8 cellular contexts compared by ENCODE assay signal in genomic region chr1:30748098-30748698, GRCh38. TPM values are rescaled to one million over a fixed set of nuclear protein-coding genes. Genes with fewer than 3 reads are reported as not detected.
A peak's percentile ranks its signal among the peaks of the same experiment; 100 is the strongest.
DNase-seq lines count a peak whose midpoint lies in the region; ATAC-seq and TF ChIP-seq lines count a peak whose summit lies in the region.

No MANE protein-coding gene starts in this region.

- no peaks in the 10 kb centered on the region for H3K9me3 ChIP-seq in psoas muscle

- H3K27ac ChIP-seq in psoas muscle: no peak overlapping the region

- no peaks in the 10 kb centered on the region for H3K4me1 ChIP-seq in psoas muscle

- in situ Hi-C loops in GM13977 (cut with MboI; ENCODE audit: low pct_unique_long_range_greater_than_20kb, low sequenced_read_pairs, unreplicated experiment): no loop called here

- H3K27me3 Mint-ChIP-seq in chondrocyte (ENCODE audit: low read depth): peaks cover 12% of the 10 kb centered on the region

- TF ChIP-seq CTCF in GM13977 (IDR thresholded peaks at IDR 0.05; ENCODE audit: extremely low read depth, insufficient read depth, missing control alignments) (no peak), chondrocyte (IDR thresholded peaks at IDR 0.05) (no peak), psoas muscle (IDR thresholded peaks at IDR 0.05) (no peak)

- 51 to 69% (median 61%) methylated on average over 9 of the region's 9 CpGs for WGBS in psoas muscle, 3 donors

- no peak overlapping the region for H3K27ac Mint-ChIP-seq in chondrocyte (ENCODE audit: unreplicated experiment)

- peaks cover 3% of the 10 kb centered on the region for H3K4me1 Mint-ChIP-seq in chondrocyte (ENCODE audit: low read depth)

- ATAC-seq in HG03565 (IDR thresholded peaks at IDR 0.05; ENCODE audit: unreplicated experiment): no peak
- ATAC-seq in psoas muscle: no peak

- no peaks in the 10 kb centered on the region for H3K36me3 ChIP-seq in psoas muscle (ENCODE audit: insufficient read depth in 1 of 2, low read depth in 1 of 2)

- H3K36me3 Mint-ChIP-seq in chondrocyte (ENCODE audit: low read depth): no peaks in the 10 kb centered on the region

- no peaks in the 10 kb centered on the region for H3K9me3 Mint-ChIP-seq in chondrocyte (ENCODE audit: low read depth)

- H3K4me3 ChIP-seq in psoas muscle: no peak overlapping the region

- H3K27me3 ChIP-seq in psoas muscle (ENCODE audit: insufficient read depth in 3 of 3, low read length in 2 of 3): peaks cover 0 to 2% (median 0%) of the 10 kb centered on the region in 3 donors

- H3K4me3 Mint-ChIP-seq in chondrocyte (ENCODE audit: unreplicated experiment): no peak overlapping the region

- peak; percentile 36 for DNase-seq in GM13977 (ENCODE audit: low spot score)
- DNase-seq in NCI-H2196 treated with DMSO at 0.1 percent for 48 hours (lab: John Stamatoyannopoulos, UW; ENCODE audit: unreplicated experiment): peak; percentile 23
- DNase-seq in chondrocyte (ENCODE audit: low spot score): peak; percentile 64
- peak; percentile 90 for DNase-seq in pons (ENCODE audit: low spot score)
- DNase-seq in NCI-H1048 (lab: John Stamatoyannopoulos, UW): no peak
- no peak for DNase-seq in stimulated activated CD4-positive, alpha-beta T cell treated with anti-CD3 and anti-CD28 coated beads, Interleukin-12 subunit alpha, Interleukin-12 subunit beta, amount 100 ng/mL, for 4 hours
- no peak for DNase-seq in psoas muscle

- intact Hi-C loops in psoas muscle (cut with DNase I): no loop called here

RNA-seq across cellular contexts. Expression of gene LAPTM5, which starts 9.4 kb away (rescaled TPM):
- 0.15 to 0.17 TPM in 2 of 3 replicates, not detected in the other for total RNA-seq in chondrocyte
- total RNA-seq in psoas muscle: 10 to 100 TPM in 3 of 4 donors, 1 to 10 TPM in 1; 8.2 to 14.4 (median 13.7) TPM
- 10 to 100 TPM in 1 of 3 donors, 1 to 10 TPM in 2; 3.0 to 14.5 (median 4.3) TPM for polyA plus RNA-seq in psoas muscle

RNA-seq across cellular contexts. Expression of gene MATN1, which starts 24.8 kb away (rescaled TPM):
- 0.19 to 0.82 TPM (median 0.47 TPM) in 3 replicates for total RNA-seq in chondrocyte
- total RNA-seq in psoas muscle: not detected
- under 1 TPM; 0.03 to 0.07 (median 0.04) TPM for polyA plus RNA-seq in psoas muscle

Comparison
In these comparisons a context has a peak if more than half of its experiments do, and no peak if none do; other contexts are left out.
1. DNase-seq: peak in GM13977 (single experiment), NCI-H2196 treated with DMSO at 0.1 percent for 48 hours (single experiment), chondrocyte (single experiment) and pons (single experiment); none in NCI-H1048 (single experiment), stimulated activated CD4-positive, alpha-beta T cell treated with anti-CD3 and anti-CD28 coated beads, Interleukin-12 subunit alpha, Interleukin-12 subunit beta, amount 100 ng/mL, for 4 hours (single experiment) and psoas muscle (0 of 2).